ENCODE assay signal across 24 cellular contexts in the genomic region with DNA sequence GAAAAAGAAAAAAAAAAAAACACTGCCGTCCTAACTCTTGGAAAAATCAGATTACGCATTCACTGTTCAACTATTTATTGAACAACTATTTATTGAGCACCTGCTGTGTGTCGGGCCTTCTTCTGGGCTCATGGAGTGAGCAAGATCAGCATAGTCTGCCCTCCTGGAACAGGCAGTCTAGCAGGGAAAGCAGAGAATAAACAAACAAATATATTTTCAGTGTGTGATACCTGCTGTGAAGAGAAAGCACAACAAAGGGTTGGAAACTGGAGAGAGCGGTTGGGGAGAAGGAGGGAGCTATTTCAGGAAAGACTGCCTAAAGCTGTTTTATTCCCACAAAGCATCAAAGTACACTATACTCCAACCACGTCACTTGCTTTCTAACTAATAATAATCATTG.
"Had no signal": no experiment of that assay in that cellular context is flagged by ENCODE, and none has a peak within 500 bp of the region (broad histone marks: within the 10 kb centered on the region; RNA-seq: fewer than 3 reads in every experiment).

No MANE protein-coding gene starts in this region.

- H3K4me1 ChIP-seq: neural progenitor cell, prostate gland, vagina had no signal

- H3K36me3 ChIP-seq: esophagus squamous epithelium, heart right ventricle, left lung, neural progenitor cell, prostate gland, right atrium auricular region, stomach, thyroid gland, vagina had no signal

- H3K27ac ChIP-seq: esophagus squamous epithelium, heart right ventricle, left lung, neural progenitor cell, prostate gland, right atrium auricular region, stomach, thyroid gland, vagina had no signal

- DNase-seq: dermis blood vessel endothelial cell; effector memory CD4-positive, alpha-beta T cell; erythroblast; esophagus squamous epithelium; foreskin melanocyte; glutamatergic neuron; heart right ventricle; hippocampal formation; left cardiac atrium; left lung; mesenchymal stem cell; mucosa of descending colon; naive B cell; stimulated activated CD4-positive, alpha-beta T cell treated with anti-CD3 and anti-CD28 coated beads, Interleukin-2, amount 100 ng/mL, for 24 hours; stimulated activated CD4-positive, alpha-beta T cell treated with anti-CD3 and anti-CD28 coated beads, Interleukin-4, amount 100 ng/mL, for 24 hours; stimulated activated naive CD4-positive, alpha-beta T cell treated with Interleukin-2 at 50 U/mL for 16 hours; stomach; thyroid gland; trophoblast cell had no signal

- H3K4me3 ChIP-seq: esophagus squamous epithelium, heart right ventricle, left lung, mucosa of descending colon, neural progenitor cell, prostate gland, right atrium auricular region, smooth muscle cell, stomach, thyroid gland, vagina had no signal

- H3K9me3 ChIP-seq: esophagus squamous epithelium, heart right ventricle, left lung, mucosa of descending colon, prostate gland, right atrium auricular region, stomach, thyroid gland, vagina had no signal
